In the genomic region with DNA sequence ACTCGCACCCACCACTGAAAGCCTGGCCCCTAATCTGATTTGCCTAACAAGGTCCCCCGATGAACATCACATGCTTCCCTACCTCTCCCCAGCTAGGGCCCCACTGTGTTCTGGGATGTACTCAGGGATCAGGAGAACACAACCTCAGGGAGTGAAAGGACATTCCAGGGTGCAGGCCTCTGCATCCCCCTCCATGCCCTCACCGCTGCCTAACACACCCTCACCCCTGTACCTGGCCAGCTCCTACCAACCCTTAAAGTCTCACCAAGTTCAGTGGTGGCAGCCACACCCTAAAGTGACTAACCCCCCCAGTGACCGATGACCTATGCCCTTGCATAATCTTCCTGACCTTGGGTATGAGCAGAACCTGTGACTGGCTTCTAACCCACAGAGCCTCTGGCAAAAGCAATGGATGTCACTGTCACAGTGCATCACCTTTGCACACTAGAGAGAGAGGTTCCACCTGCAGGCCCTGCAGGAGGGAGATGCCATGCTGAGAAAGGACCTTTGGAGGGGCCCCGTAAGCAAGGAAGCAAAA, we compare ENCODE assay signal across 16 cellular contexts. TPM values are rescaled to one million over a fixed set of nuclear protein-coding genes. Genes with fewer than 3 reads are reported as not detected.
DNase-seq lines count a peak whose midpoint lies in the region; ATAC-seq and TF ChIP-seq lines count a peak whose summit lies in the region.
"Had no signal": no experiment of that assay in that cellular context is flagged by ENCODE, and none has a peak within 500 bp of the region (broad histone marks: within the 10 kb centered on the region; RNA-seq: fewer than 3 reads in every experiment).

No MANE protein-coding gene starts in this region.

- peak overlapping the region; percentile 78 for H2AK5ac ChIP-seq in mesendoderm (ENCODE audit: low read length)

- H3K36me3 ChIP-seq in mesendoderm (ENCODE audit: control insufficient read depth, insufficient read depth, low read length) (no peaks in the 10 kb centered on the region), subcutaneous abdominal adipose tissue (ENCODE audit: control insufficient read depth in 5 of 5, insufficient read depth in 5 of 5, low read length in 5 of 5) (no peaks in the 10 kb centered on the region)
- H3K36me3 ChIP-seq: MG63, Peyer's patch had no signal

- no peak overlapping the region for H4K8ac ChIP-seq in mesendoderm (ENCODE audit: low read depth, low read length)

- H2BK15ac ChIP-seq in mesendoderm (replicated peaks; ENCODE audit: low read depth) = no peak overlapping the region

- no peak overlapping the region for H3K4ac ChIP-seq in mesendoderm (ENCODE audit: low read depth, low read length)

- H3K9ac ChIP-seq in mesendoderm (ENCODE audit: low read length) (no peak overlapping the region), subcutaneous abdominal adipose tissue (ENCODE audit: low read length in 5 of 5) (no peak overlapping the region)

- POLR2A ChIA-PET in activated CD4-positive, alpha-beta T cell treated with anti-CD3 and anti-CD28 coated beads, Interleukin-2, amount 10 ng/mL, durations not matched to agents 7 days and 5 days (lab: Charles Lee) = no interaction called here
- POLR2A ChIA-PET in RWPE1 (lab: Yijun Ruan, JAX; ENCODE audit: low non-redundant PET) = no interaction called here

- peaks cover 10% of the 10 kb centered on the region for H3K27me3 Mint-ChIP-seq in activated CD4-positive, alpha-beta T cell treated with anti-CD3 and anti-CD28 coated beads, Interleukin-2, amount 10 ng/mL, durations not matched to agents 24 days and 14 days
- H3K27me3 Mint-ChIP-seq in activated CD4-positive, alpha-beta T cell treated with anti-CD3 and anti-CD28 coated beads, Interleukin-2, amount 10 ng/mL, durations not matched to agents 7 days and 5 days = peaks cover 15% of the 10 kb centered on the region

- no peak for ATAC-seq in GM21360 (IDR thresholded peaks at IDR 0.05; ENCODE audit: unreplicated experiment)

- intact Hi-C loops in activated CD4-positive, alpha-beta T cell treated with anti-CD3 and anti-CD28 coated beads, Interleukin-2, amount 10 ng/mL, durations not matched to agents 24 days and 14 days (cut with micrococcal nuclease) = no loop called here

- no CpG with 5 or more reads among the region's 5 CpGs for WGBS in mesendoderm (ENCODE audit: extremely low coverage, insufficient coverage, low lambda C conversion rate)

- no peaks in the 10 kb centered on the region for H3K36me3 Mint-ChIP-seq in activated CD4-positive, alpha-beta T cell treated with anti-CD3 and anti-CD28 coated beads, Interleukin-2, amount 10 ng/mL, durations not matched to agents 24 days and 14 days (ENCODE audit: low read depth)
- H3K36me3 Mint-ChIP-seq in activated CD4-positive, alpha-beta T cell treated with anti-CD3 and anti-CD28 coated beads, Interleukin-2, amount 10 ng/mL, durations not matched to agents 7 days and 5 days (ENCODE audit: low read depth) = no peaks in the 10 kb centered on the region

- no peaks in the 10 kb centered on the region for H3K9me3 Mint-ChIP-seq in activated CD4-positive, alpha-beta T cell treated with anti-CD3 and anti-CD28 coated beads, Interleukin-2, amount 10 ng/mL, durations not matched to agents 24 days and 14 days
- no peaks in the 10 kb centered on the region for H3K9me3 Mint-ChIP-seq in activated CD4-positive, alpha-beta T cell treated with anti-CD3 and anti-CD28 coated beads, Interleukin-2, amount 10 ng/mL, durations not matched to agents 7 days and 5 days

- peaks cover 20% of the 10 kb centered on the region for H3K4me1 Mint-ChIP-seq in activated CD4-positive, alpha-beta T cell treated with anti-CD3 and anti-CD28 coated beads, Interleukin-2, amount 10 ng/mL, durations not matched to agents 24 days and 14 days
- peaks cover 16% of the 10 kb centered on the region for H3K4me1 Mint-ChIP-seq in activated CD4-positive, alpha-beta T cell treated with anti-CD3 and anti-CD28 coated beads, Interleukin-2, amount 10 ng/mL, durations not matched to agents 7 days and 5 days

- no peak overlapping the region for H4K5ac ChIP-seq in mesendoderm (ENCODE audit: low read length)

- DNase-seq in activated CD4-positive, alpha-beta T cell treated with anti-CD3 and anti-CD28 coated beads, Interleukin-2, amount 10 ng/mL, durations not matched to agents 24 days and 14 days = no peak
- no peak for DNase-seq in activated CD4-positive, alpha-beta T cell treated with anti-CD3 and anti-CD28 coated beads, Interleukin-2, amount 10 ng/mL, durations not matched to agents 7 days and 5 days
- DNase-seq in RWPE1 (ENCODE audit: low spot score) = no peak
- DNase-seq in mesendoderm = no peak
- no peak for DNase-seq in dermis blood vessel endothelial cell
- no peak for DNase-seq in stimulated activated naive CD4-positive, alpha-beta T cell (lab: John Stamatoyannopoulos, UW)
- DNase-seq: 8988T, C1 segment of cervical spinal cord, NCI-H1092 treated with DMSO at 0.1 percent for 48 hours, NCI-H187 treated with DMSO at 0.1 percent for 48 hours, NCI-H446, Peyer's patch, SHP77 treated with DMSO at 0.1 percent for 48 hours had no signal

- H3K18ac ChIP-seq in mesendoderm (ENCODE audit: low read length) = no peak overlapping the region

- CTCF ChIA-PET in activated CD4-positive, alpha-beta T cell treated with anti-CD3 and anti-CD28 coated beads, Interleukin-2, amount 10 ng/mL, durations not matched to agents 7 days and 5 days (lab: Charles Lee) = interaction anchor here (0.7 kb wide), 1 partner anchor 8 kb away, joined by 3 read pairs; no protein-coding TSS in a partner anchor
- CTCF ChIA-PET in RWPE1 (lab: Yijun Ruan, JAX) = no interaction called here

- peak overlapping the region; percentile 53 for H2BK5ac ChIP-seq in mesendoderm (ENCODE audit: low read length)

- H3K56ac ChIP-seq in mesendoderm (ENCODE audit: low read length) = no peak overlapping the region

- H3K27me3 ChIP-seq in mesendoderm (ENCODE audit: insufficient read depth, low read length, poor library complexity) (no peaks in the 10 kb centered on the region), subcutaneous abdominal adipose tissue (ENCODE audit: control insufficient read depth in 5 of 5, insufficient read depth in 4 of 5, low read length in 5 of 5) (peaks cover 0 to 5% (median 0%) of the 10 kb centered on the region in 5 donors)
- H3K27me3 ChIP-seq: MG63 had no signal

- no peak overlapping the region for H2BK120ac ChIP-seq in mesendoderm (ENCODE audit: low read depth, low read length)

- peaks cover 3% of the 10 kb centered on the region for H3K79me1 ChIP-seq in mesendoderm (ENCODE audit: low read length)

- H3K27ac ChIP-seq in RWPE1 (peak overlapping the region; percentile 56; the same call in 1 of the 2 replicates), mesendoderm (ENCODE audit: low read depth, low read length) (no peak overlapping the region), subcutaneous abdominal adipose tissue (ENCODE audit: low read depth, low read length) (peak overlapping the region; percentile 66)
- H3K27ac ChIP-seq: Peyer's patch had no signal

- no peak overlapping the region for H3K23ac ChIP-seq in mesendoderm (ENCODE audit: low read length)

- H3K4me2 ChIP-seq in mesendoderm (ENCODE audit: low read length) = no peak overlapping the region

- H3K27ac Mint-ChIP-seq in activated CD4-positive, alpha-beta T cell treated with anti-CD3 and anti-CD28 coated beads, Interleukin-2, amount 10 ng/mL, durations not matched to agents 24 days and 14 days = peak overlapping the region; percentile 37
- H3K27ac Mint-ChIP-seq in activated CD4-positive, alpha-beta T cell treated with anti-CD3 and anti-CD28 coated beads, Interleukin-2, amount 10 ng/mL, durations not matched to agents 7 days and 5 days = no peak overlapping the region

- no peak for TF ChIP-seq CTCF in RWPE1 (conservative IDR thresholded peaks at IDR 0.05; ENCODE audit: low read depth)

- H3K4me1 ChIP-seq in mesendoderm (ENCODE audit: control insufficient read depth, low read depth, low read length) = peaks cover 11% of the 10 kb centered on the region
- H3K4me1 ChIP-seq in subcutaneous abdominal adipose tissue (ENCODE audit: control insufficient read depth in 5 of 5, insufficient read depth in 5 of 5, low read length in 5 of 5) = peaks cover 3 to 42% (median 30%) of the 10 kb centered on the region in 5 donors

- no peak overlapping the region for H3K4me3 ChIP-seq in mesendoderm (ENCODE audit: low read length)
- no peak overlapping the region for H3K4me3 ChIP-seq in subcutaneous abdominal adipose tissue (ENCODE audit: low read depth in 1 of 5, low read length in 5 of 5)
- H3K4me3 ChIP-seq: MG63, Peyer's patch had no signal

- no peak overlapping the region for H3K4me3 Mint-ChIP-seq in activated CD4-positive, alpha-beta T cell treated with anti-CD3 and anti-CD28 coated beads, Interleukin-2, amount 10 ng/mL, durations not matched to agents 24 days and 14 days
- H3K4me3 Mint-ChIP-seq in activated CD4-positive, alpha-beta T cell treated with anti-CD3 and anti-CD28 coated beads, Interleukin-2, amount 10 ng/mL, durations not matched to agents 7 days and 5 days = no peak overlapping the region

- peaks cover 16% of the 10 kb centered on the region for H3K79me2 ChIP-seq in mesendoderm (ENCODE audit: control insufficient read depth, insufficient read depth, low read length)

- no peaks in the 10 kb centered on the region for H3K9me3 ChIP-seq in subcutaneous abdominal adipose tissue (ENCODE audit: control insufficient read depth in 5 of 5, low read length in 5 of 5)
- H3K9me3 ChIP-seq: MG63 had no signal

RNA-seq across cellular contexts. Expression of gene AFAP1, which starts 2.4 kb away (rescaled TPM):
- 37.6 and 40.8 TPM in 2 replicates for total RNA-seq in activated CD4-positive, alpha-beta T cell treated with anti-CD3 and anti-CD28 coated beads, Interleukin-2, amount 10 ng/mL, durations not matched to agents 24 days and 14 days
- total RNA-seq in activated CD4-positive, alpha-beta T cell treated with anti-CD3 and anti-CD28 coated beads, Interleukin-2, amount 10 ng/mL, durations not matched to agents 7 days and 5 days = 1 to 10 TPM; 7.1 to 7.9 TPM
- polyA plus RNA-seq in mesendoderm (2013, experiment 1 of 2) = 11.2 TPM
- 11.4 TPM for polyA plus RNA-seq in mesendoderm (2013, experiment 2 of 2)
- total RNA-seq in dermis blood vessel endothelial cell = 48.5 and 81.3 TPM in 2 replicates
